ENCODE assay signal across 8 cellular contexts in genomic region chr13:110915874-110916670, GRCh38. TPM values are rescaled to one million over a fixed set of nuclear protein-coding genes. Genes with fewer than 3 reads are reported as not detected.
DNase-seq lines count a peak whose midpoint lies in the region; ATAC-seq and TF ChIP-seq lines count a peak whose summit lies in the region.

No MANE protein-coding gene starts in this region.

- H3K27ac ChIP-seq in CD4-positive, alpha-beta memory T cell (ENCODE audit: low read depth, low read length): peak overlapping the region; percentile 77
- H3K27ac ChIP-seq in HUES64 (ENCODE audit: low read depth, low read length) (peak overlapping the region; percentile 96), hepatocyte (peak overlapping the region; percentile 98), skeletal muscle tissue (ENCODE audit: low read depth, low read length) (peak overlapping the region; percentile 99)

- peak overlapping the region; percentile 76 to 96 (median 91) for H3K27ac Mint-ChIP-seq in CD4-positive, alpha-beta memory T cell
- H3K27ac Mint-ChIP-seq in activated naive CD4-positive, alpha-beta T cell treated with anti-CD3 and anti-CD28 coated beads, Interleukin-2, amount 50 U/mL, for 72 hours: peak overlapping the region; percentile 92 to 94

- H3K9ac ChIP-seq in HUES64 (ENCODE audit: low read depth, low read length) (peak overlapping the region; percentile 93), skeletal muscle tissue (ENCODE audit: low read depth in 1 of 3, low read length in 3 of 3) (peak overlapping the region; percentile 80 to 95 (median 94))

- peak in 1 of 5 donors; percentile 6 for DNase-seq in CD4-positive, alpha-beta memory T cell
- no peak for DNase-seq in activated naive CD4-positive, alpha-beta T cell treated with anti-CD3 and anti-CD28 coated beads, Interleukin-2, amount 50 U/mL, for 72 hours (ENCODE audit: low spot score in 2 of 2)
- DNase-seq in hepatocyte (ENCODE audit: low spot score): peak; percentile 26
- no peak for DNase-seq in activated CD8-positive, alpha-beta memory T cell treated with anti-CD3 and anti-CD28 coated beads for 24 hours
- DNase-seq in UCSD-AML1 (lab: John Stamatoyannopoulos, UW; ENCODE audit: unreplicated experiment): no peak

- no peaks in the 10 kb centered on the region for H3K27me3 ChIP-seq in CD4-positive, alpha-beta memory T cell (ENCODE audit: insufficient read depth, low read length)
- H3K27me3 ChIP-seq in HUES64 (ENCODE audit: insufficient read depth, low read length): no peaks in the 10 kb centered on the region
- no peaks in the 10 kb centered on the region for H3K27me3 ChIP-seq in hepatocyte
- no peaks in the 10 kb centered on the region for H3K27me3 ChIP-seq in skeletal muscle tissue (ENCODE audit: control insufficient read depth in 3 of 3, insufficient read depth in 3 of 3, low read length in 3 of 3)

- peaks cover 0 to 8% of the 10 kb centered on the region in 2 donors for H3K36me3 Mint-ChIP-seq in CD4-positive, alpha-beta memory T cell
- H3K36me3 Mint-ChIP-seq in activated naive CD4-positive, alpha-beta T cell treated with anti-CD3 and anti-CD28 coated beads, Interleukin-2, amount 50 U/mL, for 72 hours: peaks cover 17 to 36% of the 10 kb centered on the region in 2 donors

- no peaks in the 10 kb centered on the region for H3K9me2 ChIP-seq in hepatocyte (replicated peaks; ENCODE audit: insufficient read depth)

- WGBS in HUES64: 25% methylated on average over 15 of the region's 17 CpGs
- 14% methylated on average over 17 of the region's 17 CpGs for whole genome bisulfite sequencing in hepatocyte (ENCODE audit: low lambda C conversion rate, missing lambda C conversion rate)

- CTCF ChIA-PET in CD4-positive, alpha-beta memory T cell (lab: Charles Lee; ENCODE audit: partially characterized antibody): interaction anchor here (0.6 to 1.7 kb wide), 9 partner anchors 9 to 267 kb away, joined by 3 to 10 read pairs (median 3); no protein-coding TSS in a partner anchor

- no peaks in the 10 kb centered on the region for H3K9me3 ChIP-seq in CD4-positive, alpha-beta memory T cell (ENCODE audit: control insufficient read depth in 1 of 2, low read length in 2 of 2)
- H3K9me3 ChIP-seq in HUES64 (ENCODE audit: insufficient read depth, low read depth, low read length) (no peaks in the 10 kb centered on the region), hepatocyte (ENCODE audit: low read depth) (no peaks in the 10 kb centered on the region), skeletal muscle tissue (ENCODE audit: control insufficient read depth in 3 of 3, low read length in 3 of 3) (no peaks in the 10 kb centered on the region)

- peak overlapping the region; percentile 87 to 95 (median 91) for H3K4me3 Mint-ChIP-seq in CD4-positive, alpha-beta memory T cell

- H3K4me3 ChIP-seq in CD4-positive, alpha-beta memory T cell (ENCODE audit: low read length in 2 of 2): peak overlapping the region in 1 of 2 donors; percentile 89
- H3K4me3 ChIP-seq in HUES64 (ENCODE audit: low read length) (peak overlapping the region; percentile 84), hepatocyte (peak overlapping the region; percentile 50), skeletal muscle tissue (ENCODE audit: low read length in 3 of 3) (peak overlapping the region; percentile 72 to 78 (median 73))

- POLR2A ChIA-PET in CD4-positive, alpha-beta memory T cell (lab: Charles Lee; ENCODE audit: partially characterized antibody): interaction anchor here (0.7 to 2.9 kb wide), 8 partner anchors 11 to 354 kb away, joined by 3 to 48 read pairs (median 4); partner anchors contain the start of genes ING1 and NAXD

- no peak for TF ChIP-seq CTCF in hepatocyte (IDR thresholded peaks at IDR 0.05; ENCODE audit: poor library complexity)

- H3K79me2 ChIP-seq in hepatocyte: peaks cover 30% of the 10 kb centered on the region

- peak overlapping the region; percentile 43 for H2AFZ ChIP-seq in hepatocyte

- peaks cover 13 to 49% (median 30%) of the 10 kb centered on the region in 4 donors for H3K4me1 Mint-ChIP-seq in CD4-positive, alpha-beta memory T cell

- peaks cover 0 to 3% of the 10 kb centered on the region in 2 donors for H3K27me3 Mint-ChIP-seq in CD4-positive, alpha-beta memory T cell

- ATAC-seq in activated naive CD4-positive, alpha-beta T cell treated with anti-CD3 and anti-CD28 coated beads, Interleukin-2, amount 50 U/mL, for 72 hours: no peak
- no peak for ATAC-seq in GM18909 (IDR thresholded peaks at IDR 0.05; ENCODE audit: poor library complexity, unreplicated experiment)

- peak overlapping the region; percentile 82 for H3K4me2 ChIP-seq in hepatocyte

- intact Hi-C loops in CD4-positive, alpha-beta memory T cell (cut with micrococcal nuclease): loop anchor here (1.0 to 10.0 kb wide), 6 partner anchors 202 to 1129 kb away; partner anchors contain the start of genes IRS2, NAXD and RAB20

- no peaks in the 10 kb centered on the region for H3K36me3 ChIP-seq in CD4-positive, alpha-beta memory T cell (ENCODE audit: insufficient read depth, low read length)
- no peaks in the 10 kb centered on the region for H3K36me3 ChIP-seq in HUES64 (ENCODE audit: insufficient read depth, low read length)
- H3K36me3 ChIP-seq in hepatocyte (replicated peaks; ENCODE audit: insufficient read depth, low read depth): no peaks in the 10 kb centered on the region
- H3K36me3 ChIP-seq in skeletal muscle tissue (ENCODE audit: control insufficient read depth in 3 of 3, insufficient read depth in 3 of 3, low read length in 3 of 3): peaks cover 0 to 3% (median 0%) of the 10 kb centered on the region in 3 donors

- H3K4me1 ChIP-seq in CD4-positive, alpha-beta memory T cell (ENCODE audit: insufficient read depth, low read length): peaks cover 32% of the 10 kb centered on the region
- H3K4me1 ChIP-seq in HUES64 (ENCODE audit: insufficient read depth, low read length) (peaks cover 20% of the 10 kb centered on the region), hepatocyte (ENCODE audit: insufficient read depth) (peaks cover 26% of the 10 kb centered on the region), skeletal muscle tissue (ENCODE audit: control insufficient read depth in 3 of 3, insufficient read depth in 3 of 3, low read length in 3 of 3) (peaks cover 21 to 32% (median 26%) of the 10 kb centered on the region in 3 donors)

- peaks cover 30% of the 10 kb centered on the region for H4K20me1 ChIP-seq in hepatocyte (ENCODE audit: insufficient read depth, poor library complexity, severe bottlenecking)

- H3K9me3 Mint-ChIP-seq in CD4-positive, alpha-beta memory T cell: no peaks in the 10 kb centered on the region
- no peaks in the 10 kb centered on the region for H3K9me3 Mint-ChIP-seq in activated naive CD4-positive, alpha-beta T cell treated with anti-CD3 and anti-CD28 coated beads, Interleukin-2, amount 50 U/mL, for 72 hours

RNA-seq across cellular contexts. Expression of gene ANKRD10, which starts 1.2 kb away (rescaled TPM):
- total RNA-seq in CD4-positive, alpha-beta memory T cell: 100 to 1,000 TPM; 127 to 140 TPM
- polyA plus RNA-seq in CD4-positive, alpha-beta memory T cell: 10 to 100 TPM; 53.0 to 63.2 TPM
- polyA plus RNA-seq in HUES64 (2013, experiment 1 of 2): 74.1 TPM
- 95.0 TPM for polyA plus RNA-seq in HUES64 (2013, experiment 2 of 2)
- 100 to 1,000 TPM; 160 to 162 TPM for total RNA-seq in activated naive CD4-positive, alpha-beta T cell treated with anti-CD3 and anti-CD28 coated beads, Interleukin-2, amount 50 U/mL, for 72 hours
- total RNA-seq in hepatocyte (135 and 143 TPM in 2 replicates), skeletal muscle tissue (132 TPM)
- 104 and 135 TPM in 2 replicates for polyA plus RNA-seq in hepatocyte
